ENCODE assay signal across 30 cellular contexts in genomic region chr9:11792870-11793269, GRCh38.
"Had no signal": no experiment of that assay in that cellular context is flagged by ENCODE, and none has a peak within 500 bp of the region (broad histone marks: within the 10 kb centered on the region; RNA-seq: fewer than 3 reads in every experiment).

No MANE protein-coding gene starts in this region.

- H3K4me1 ChIP-seq: adrenal gland, breast epithelium, colonic mucosa had no signal

- H3K27ac ChIP-seq: adrenal gland, breast epithelium, cardiac muscle cell, colonic mucosa, epithelial cell of prostate, WERI-Rb-1 had no signal

- FAIRE-seq: endometrium, endothelial cell of umbilical vein had no signal

- H3K4me3 ChIP-seq: adrenal gland, breast epithelium, cardiac muscle cell, colonic mucosa had no signal

- H3K27me3 ChIP-seq: adrenal gland, breast epithelium, cardiac muscle cell, colonic mucosa had no signal

- H3K36me3 ChIP-seq: adrenal gland, breast epithelium, cardiac muscle cell, colonic mucosa, WERI-Rb-1 had no signal

- ATAC-seq: activated CD4-positive, CD25-positive, alpha-beta regulatory T cell treated with anti-CD3 and anti-CD28 coated beads, Interleukin-2, amount 50 U/mL, for 24 hours; activated CD8-positive, alpha-beta T cell treated with anti-CD3 and anti-CD28 coated beads for 36 hours; activated naive CD8-positive, alpha-beta T cell treated with anti-CD3 and anti-CD28 coated beads, Interleukin-2, amount 50 U/mL, for 24 hours; activated T-cell treated with anti-CD3 and anti-CD28 coated beads, Interleukin-2, amount 50 U/mL, for 4 hours; activated T-helper 17 cell treated with anti-CD3 and anti-CD28 coated beads, Interleukin-2, amount 50 U/mL, for 72 hours; T-helper 17 cell had no signal

- DNase-seq: activated B cell treated with CpG ODN at 0.5 μM for 24 hours; activated CD4-positive, alpha-beta T cell treated with anti-CD3 and anti-CD28 coated beads for 48 hours; activated CD4-positive, alpha-beta T cell treated with anti-CD3 and anti-CD28 coated beads, Interleukin-2, amount 50 U/mL, for 1 hour; activated CD4-positive, alpha-beta T cell treated with anti-CD3 and anti-CD28 coated beads, Interleukin-2, amount 50 U/mL, for 48 hours; activated CD8-positive, alpha-beta memory T cell treated with anti-CD3 and anti-CD28 coated beads for 24 hours; activated CD8-positive, alpha-beta T cell treated with anti-CD3 and anti-CD28 coated beads for 36 hours; activated effector memory CD4-positive, alpha-beta T cell treated with Interleukin-2 at 50 U/mL for 16 hours; activated naive CD4-positive, alpha-beta T cell treated with anti-CD3 and anti-CD28 coated beads for 36 hours; activated naive CD8-positive, alpha-beta T cell treated with anti-CD3 and anti-CD28 coated beads for 36 hours; activated naive CD8-positive, alpha-beta T cell treated with anti-CD3 and anti-CD28 coated beads, Interleukin-2, amount 50 U/mL, for 24 hours; activated T-cell treated with anti-CD3 and anti-CD28 coated beads, Interleukin-2, amount 50 U/mL, for 4 hours; adrenal gland; amygdala; aorta; central memory CD4-positive, alpha-beta T cell; cerebellar nuclear complex; colonic mucosa; effector CD8-positive, alpha-beta T cell; foreskin fibroblast; head of caudate nucleus; T-helper 17 cell; T1000; WERI-Rb-1 had no signal

- H3K9me3 ChIP-seq: adrenal gland, colonic mucosa had no signal
